33 cellular contexts compared by ENCODE assay signal in genomic region chr12:98229539-98229921, GRCh38.
"Had no signal": no experiment of that assay in that cellular context is flagged by ENCODE, and none has a peak within 500 bp of the region (broad histone marks: within the 10 kb centered on the region; RNA-seq: fewer than 3 reads in every experiment).

No MANE protein-coding gene starts in this region.

- H3K4me3 ChIP-seq: ascending aorta, cardiac muscle cell had no signal

- H3K4me1 ChIP-seq: ascending aorta had no signal

- H3K36me3 ChIP-seq: ascending aorta, cardiac muscle cell had no signal

- H3K4me3 Mint-ChIP-seq: activated B cell treated with CpG ODN at 0.5 μM for 24 hours; activated CD4-positive, alpha-beta memory T cell treated with anti-CD3 and anti-CD28 coated beads for 36 hours; activated CD4-positive, alpha-beta T cell treated with anti-CD3 and anti-CD28 coated beads, Interleukin-2, amount 10 ng/mL, durations not matched to agents 24 days and 14 days; activated CD8-positive, alpha-beta T cell treated with anti-CD3 and anti-CD28 coated beads for 36 hours; activated naive CD4-positive, alpha-beta T cell treated with anti-CD3 and anti-CD28 coated beads, Interleukin-2, amount 10 ng/mL, durations not matched to agents 7 days and 5 days; activated naive CD4-positive, alpha-beta T cell treated with anti-CD3 and anti-CD28 coated beads, Interleukin-2, amount 50 U/mL, for 24 hours; activated naive CD8-positive, alpha-beta T cell; activated naive CD8-positive, alpha-beta T cell treated with anti-CD3 and anti-CD28 coated beads, Interleukin-2, amount 10 ng/mL, durations not matched to agents 7 days and 5 days; activated naive CD8-positive, alpha-beta T cell treated with anti-CD3 and anti-CD28 coated beads, Interleukin-2, amount 50 U/mL, for 24 hours; brain; central memory CD8-positive, alpha-beta T cell; T-helper 1 cell treated with Interleukin-12 subunit alpha and Interleukin-12 subunit beta and Interleukin-4 antibody, amounts not matched to agents 30 μg/mL and 1 μg/mL, for 36 hours; T-helper 2 cell treated with Interferon-gamma antibody and Interleukin-4, amounts not matched to agents 5 μg/mL and 100 μg/mL, for 36 hours had no signal

- H3K27me3 Mint-ChIP-seq: activated CD8-positive, alpha-beta T cell treated with anti-CD3 and anti-CD28 coated beads for 36 hours; activated naive CD4-positive, alpha-beta T cell treated with anti-CD3 and anti-CD28 coated beads, Interleukin-2, amount 10 ng/mL, durations not matched to agents 7 days and 5 days; activated naive CD8-positive, alpha-beta T cell treated with anti-CD3 and anti-CD28 coated beads, Interleukin-2, amount 10 ng/mL, durations not matched to agents 7 days and 5 days; activated naive CD8-positive, alpha-beta T cell treated with anti-CD3 and anti-CD28 coated beads, Interleukin-2, amount 50 U/mL, for 24 hours had no signal

- H3K4me1 Mint-ChIP-seq: activated B cell treated with CpG ODN at 0.5 μM for 24 hours; activated CD4-positive, alpha-beta T cell treated with anti-CD3 and anti-CD28 coated beads, Interleukin-2, amount 10 ng/mL, durations not matched to agents 24 days and 14 days; activated naive CD4-positive, alpha-beta T cell treated with anti-CD3 and anti-CD28 coated beads, Interleukin-2, amount 10 ng/mL, durations not matched to agents 7 days and 5 days; activated naive CD4-positive, alpha-beta T cell treated with anti-CD3 and anti-CD28 coated beads, Interleukin-2, amount 50 U/mL, for 24 hours; activated naive CD8-positive, alpha-beta T cell treated with anti-CD3 and anti-CD28 coated beads, Interleukin-2, amount 10 ng/mL, durations not matched to agents 7 days and 5 days; activated naive CD8-positive, alpha-beta T cell treated with anti-CD3 and anti-CD28 coated beads, Interleukin-2, amount 50 U/mL, for 24 hours; central memory CD8-positive, alpha-beta T cell had no signal

- DNase-seq: activated B cell treated with CpG ODN at 0.5 μM for 24 hours; activated CD4-positive, alpha-beta memory T cell treated with anti-CD3 and anti-CD28 coated beads for 36 hours; activated CD4-positive, alpha-beta T cell treated with anti-CD3 and anti-CD28 coated beads for 4 hours; activated CD4-positive, alpha-beta T cell treated with anti-CD3 and anti-CD28 coated beads, Interleukin-2, amount 10 ng/mL, durations not matched to agents 24 days and 14 days; activated CD4-positive, alpha-beta T cell treated with anti-CD3 and anti-CD28 coated beads, Interleukin-2, amount 50 U/mL, for 1 hour; activated CD4-positive, alpha-beta T cell treated with anti-CD3 and anti-CD28 coated beads, Interleukin-2, amount 50 U/mL, for 4 hours; activated CD4-positive, CD25-positive, alpha-beta regulatory T cell treated with anti-CD3 and anti-CD28 coated beads, Interleukin-2, amount 50 U/mL, for 72 hours; activated CD8-positive, alpha-beta memory T cell treated with anti-CD3 and anti-CD28 coated beads, Interleukin-2, amount 50 U/mL, for 4 hours; activated CD8-positive, alpha-beta T cell treated with anti-CD3 and anti-CD28 coated beads for 36 hours; activated effector memory CD4-positive, alpha-beta T cell treated with Interleukin-2 at 50 U/mL for 16 hours; activated gamma-delta T cell; activated naive CD4-positive, alpha-beta T cell treated with anti-CD3 and anti-CD28 coated beads, Interleukin-2, amount 10 ng/mL, durations not matched to agents 7 days and 5 days; activated naive CD4-positive, alpha-beta T cell treated with Interleukin-2 at 50 U/mL for 16 hours; activated naive CD8-positive, alpha-beta T cell treated with anti-CD3 and anti-CD28 coated beads, Interleukin-2, amount 10 ng/mL, durations not matched to agents 7 days and 5 days; activated naive CD8-positive, alpha-beta T cell treated with anti-CD3 and anti-CD28 coated beads, Interleukin-2, amount 50 U/mL, for 24 hours; activated T-cell treated with anti-CD3 and anti-CD28 coated beads for 4 hours; activated T-cell treated with anti-CD3 and anti-CD28 coated beads, Interleukin-2, amount 50 U/mL, for 1 hour; activated T-cell treated with anti-CD3 and anti-CD28 coated beads, Interleukin-2, amount 50 U/mL, for 48 hours; amygdala; anterior cingulate cortex; caudate nucleus; cerebellar nuclear complex; T-helper 2 cell; T-helper 9 cell had no signal

- H3K27ac ChIP-seq: ascending aorta, cardiac muscle cell had no signal

- ATAC-seq: activated CD8-positive, alpha-beta T cell treated with anti-CD3 and anti-CD28 coated beads for 36 hours; activated naive CD8-positive, alpha-beta T cell treated with anti-CD3 and anti-CD28 coated beads, Interleukin-2, amount 50 U/mL, for 24 hours had no signal

- H3K36me3 Mint-ChIP-seq: activated CD4-positive, alpha-beta memory T cell treated with anti-CD3 and anti-CD28 coated beads for 36 hours; activated naive CD4-positive, alpha-beta T cell treated with anti-CD3 and anti-CD28 coated beads, Interleukin-2, amount 10 ng/mL, durations not matched to agents 7 days and 5 days; activated naive CD4-positive, alpha-beta T cell treated with anti-CD3 and anti-CD28 coated beads, Interleukin-2, amount 50 U/mL, for 24 hours; activated naive CD8-positive, alpha-beta T cell; activated naive CD8-positive, alpha-beta T cell treated with anti-CD3 and anti-CD28 coated beads, Interleukin-2, amount 10 ng/mL, durations not matched to agents 7 days and 5 days; brain had no signal

- H3K27me3 ChIP-seq: ascending aorta, cardiac muscle cell had no signal

- H3K9me3 Mint-ChIP-seq: activated B cell treated with CpG ODN at 0.5 μM for 24 hours; activated CD4-positive, alpha-beta memory T cell treated with anti-CD3 and anti-CD28 coated beads for 36 hours; activated CD4-positive, alpha-beta T cell treated with anti-CD3 and anti-CD28 coated beads, Interleukin-2, amount 10 ng/mL, durations not matched to agents 24 days and 14 days; activated CD8-positive, alpha-beta T cell treated with anti-CD3 and anti-CD28 coated beads for 36 hours; activated naive CD4-positive, alpha-beta T cell treated with anti-CD3 and anti-CD28 coated beads, Interleukin-2, amount 10 ng/mL, durations not matched to agents 7 days and 5 days; activated naive CD4-positive, alpha-beta T cell treated with anti-CD3 and anti-CD28 coated beads, Interleukin-2, amount 50 U/mL, for 24 hours; activated naive CD8-positive, alpha-beta T cell treated with anti-CD3 and anti-CD28 coated beads, Interleukin-2, amount 10 ng/mL, durations not matched to agents 7 days and 5 days; activated naive CD8-positive, alpha-beta T cell treated with anti-CD3 and anti-CD28 coated beads, Interleukin-2, amount 50 U/mL, for 24 hours; activated T-helper 2 cell treated with anti-CD3 and anti-CD28 coated beads, Interferon-gamma antibody, Interleukin-2, Interleukin-4, amounts not matched to agents 10 μg/mL and 5 μg/mL and 100 μg/mL, durations not matched to agents 14 hours and 24 hours and 36 hours; central memory CD8-positive, alpha-beta T cell; T-helper 1 cell treated with Interleukin-12 subunit alpha and Interleukin-12 subunit beta and Interleukin-4 antibody, amounts not matched to agents 30 μg/mL and 1 μg/mL, for 36 hours; T-helper 2 cell treated with Interferon-gamma antibody and Interleukin-4, amounts not matched to agents 5 μg/mL and 100 μg/mL, for 36 hours had no signal

- H3K27ac Mint-ChIP-seq: activated B cell treated with CpG ODN at 0.5 μM for 24 hours; activated CD4-positive, alpha-beta memory T cell treated with anti-CD3 and anti-CD28 coated beads for 36 hours; activated CD4-positive, alpha-beta T cell treated with anti-CD3 and anti-CD28 coated beads, Interleukin-2, amount 10 ng/mL, durations not matched to agents 24 days and 14 days; activated CD8-positive, alpha-beta T cell treated with anti-CD3 and anti-CD28 coated beads for 36 hours; activated naive CD4-positive, alpha-beta T cell treated with anti-CD3 and anti-CD28 coated beads, Interleukin-2, amount 10 ng/mL, durations not matched to agents 7 days and 5 days; activated naive CD4-positive, alpha-beta T cell treated with anti-CD3 and anti-CD28 coated beads, Interleukin-2, amount 50 U/mL, for 24 hours; activated naive CD8-positive, alpha-beta T cell; activated naive CD8-positive, alpha-beta T cell treated with anti-CD3 and anti-CD28 coated beads, Interleukin-2, amount 10 ng/mL, durations not matched to agents 7 days and 5 days; activated naive CD8-positive, alpha-beta T cell treated with anti-CD3 and anti-CD28 coated beads, Interleukin-2, amount 50 U/mL, for 24 hours; activated T-helper 2 cell treated with anti-CD3 and anti-CD28 coated beads, Interferon-gamma antibody, Interleukin-2, Interleukin-4, amounts not matched to agents 10 μg/mL and 5 μg/mL and 100 μg/mL, durations not matched to agents 14 hours and 24 hours and 36 hours; T-helper 1 cell treated with Interleukin-12 subunit alpha and Interleukin-12 subunit beta and Interleukin-4 antibody, amounts not matched to agents 30 μg/mL and 1 μg/mL, for 36 hours; T-helper 2 cell treated with Interferon-gamma antibody and Interleukin-4, amounts not matched to agents 5 μg/mL and 100 μg/mL, for 36 hours had no signal
